In genomic region chrX:14362731-14363130, GRCh38 we compare ENCODE assay signal across 12 cellular contexts.
"Had no signal": no experiment of that assay in that cellular context is flagged by ENCODE, and none has a peak within 500 bp of the region (broad histone marks: within the 10 kb centered on the region; RNA-seq: fewer than 3 reads in every experiment).

No MANE protein-coding gene starts in this region.

- H3K36me3 ChIP-seq: ovary, tibial artery, vagina had no signal

- H3K27ac ChIP-seq: ovary, tibial artery, vagina had no signal

- H3K4me3 ChIP-seq: ovary, tibial artery, vagina had no signal

- H3K9me3 ChIP-seq: ovary, tibial artery, vagina had no signal

- H3K27me3 ChIP-seq: ovary, tibial artery, vagina had no signal

- DNase-seq: activated B cell treated with CpG ODN at 0.5 μM for 24 hours; activated CD4-positive, alpha-beta T cell treated with anti-CD3 and anti-CD28 coated beads, Interleukin-2, amount 10 ng/mL, durations not matched to agents 7 days and 5 days; amniotic stem cell; cerebellar nuclear complex; endodermal cell; kidney; mesendoderm; ovary; small intestine; T-helper 2 cell; tibial artery had no signal

- H3K4me1 ChIP-seq: tibial artery, vagina had no signal
